ENCODE assay signal across 23 cellular contexts in the genomic region with DNA sequence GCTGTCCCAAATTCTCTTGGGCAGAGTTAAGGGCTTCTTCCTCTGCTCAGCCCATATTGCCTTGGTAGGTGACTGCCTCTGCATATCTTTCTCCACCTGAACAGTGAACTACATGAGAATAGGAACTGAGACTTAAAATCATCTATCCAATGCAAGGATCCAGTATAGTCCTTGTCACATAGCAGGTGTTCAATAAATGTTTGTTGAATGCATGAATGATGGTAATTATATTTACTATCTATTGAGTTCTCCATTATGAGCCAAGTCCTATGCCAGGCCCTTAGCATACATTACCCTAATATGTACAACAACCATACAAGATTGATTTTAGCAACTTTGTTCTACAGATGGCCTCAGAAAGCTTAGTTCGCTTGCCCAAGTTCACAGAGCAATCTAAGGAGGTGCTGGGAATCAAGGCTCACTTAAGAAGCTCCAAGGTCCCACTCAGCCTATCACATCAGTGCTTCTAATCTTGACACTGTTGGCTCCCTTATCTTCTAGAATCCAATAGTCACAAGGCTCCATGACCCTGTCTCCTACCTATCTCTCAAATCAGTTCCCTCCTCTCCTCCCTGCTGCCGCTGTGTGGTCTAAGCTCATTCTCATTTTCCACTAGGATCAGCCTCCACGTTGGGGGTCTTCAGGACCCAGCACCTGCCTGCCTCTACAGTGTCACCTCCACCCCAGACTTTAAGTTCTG. TPM values are rescaled to one million over a fixed set of nuclear protein-coding genes. Genes with fewer than 3 reads are reported as not detected.
"Had no signal": no experiment of that assay in that cellular context is flagged by ENCODE, and none has a peak within 500 bp of the region (broad histone marks: within the 10 kb centered on the region; RNA-seq: fewer than 3 reads in every experiment).

No MANE protein-coding gene starts in this region.

- H3K4me1 Mint-ChIP-seq: activated T-helper 17 cell treated with anti-CD3 and anti-CD28 coated beads, Interleukin-2, amount 50 U/mL, for 72 hours had no signal

- H3K27ac Mint-ChIP-seq: activated CD4-positive, alpha-beta memory T cell treated with anti-CD3 and anti-CD28 coated beads, Interleukin-2, amount 10 ng/mL, durations not matched to agents 7 days and 5 days; activated CD4-positive, alpha-beta T cell treated with anti-CD3 and anti-CD28 coated beads for 36 hours; activated naive CD4-positive, alpha-beta T cell treated with anti-CD3 and anti-CD28 coated beads for 36 hours; activated naive CD8-positive, alpha-beta T cell; activated T-helper 17 cell treated with anti-CD3 and anti-CD28 coated beads, Interleukin-2, amount 50 U/mL, for 72 hours; T-helper 1 cell treated with Interleukin-12 subunit alpha and Interleukin-12 subunit beta and Interleukin-4 antibody, amounts not matched to agents 30 μg/mL and 1 μg/mL, for 36 hours had no signal

- H2AFZ ChIP-seq: PC-9 had no signal

- H3K4me3 ChIP-seq: PC-9 had no signal

- H3K4me2 ChIP-seq: PC-9 had no signal

- H3K27ac ChIP-seq: PC-9, VCaP had no signal

- H3K27me3 Mint-ChIP-seq: activated CD4-positive, alpha-beta T cell treated with anti-CD3 and anti-CD28 coated beads for 36 hours; activated naive CD8-positive, alpha-beta T cell; activated T-helper 17 cell treated with anti-CD3 and anti-CD28 coated beads, Interleukin-2, amount 50 U/mL, for 72 hours had no signal

- DNase-seq: activated CD4-positive, alpha-beta memory T cell treated with anti-CD3 and anti-CD28 coated beads, Interleukin-2, amount 10 ng/mL, durations not matched to agents 7 days and 5 days; activated CD4-positive, alpha-beta T cell treated with anti-CD3 and anti-CD28 coated beads for 36 hours; activated CD4-positive, alpha-beta T cell treated with anti-CD3 and anti-CD28 coated beads, Interleukin-2, amount 50 U/mL, for 1 hour; activated CD4-positive, CD25-positive, alpha-beta regulatory T cell; activated gamma-delta T cell; activated naive CD4-positive, alpha-beta T cell treated with anti-CD3 and anti-CD28 coated beads for 36 hours; activated T-cell treated with anti-CD3 and anti-CD28 coated beads for 4 hours; activated T-cell treated with anti-CD3 and anti-CD28 coated beads, Interleukin-2, amount 50 U/mL, for 48 hours; Kasumi-1; NCI-H1105 treated with DMSO at 0.1 percent for 48 hours; NCI-H1436 treated with DMSO at 0.1 percent for 48 hours; NCI-H187; NCI-H2081; NCI-H446; NCI-H524; PC-9; SHP77 treated with DMSO at 0.1 percent for 48 hours; T1000 had no signal

- H3K9me3 Mint-ChIP-seq: activated CD4-positive, alpha-beta memory T cell treated with anti-CD3 and anti-CD28 coated beads, Interleukin-2, amount 10 ng/mL, durations not matched to agents 7 days and 5 days; activated naive CD4-positive, alpha-beta T cell treated with anti-CD3 and anti-CD28 coated beads for 36 hours; activated T-helper 17 cell treated with anti-CD3 and anti-CD28 coated beads, Interleukin-2, amount 50 U/mL, for 72 hours; T-helper 1 cell treated with Interleukin-12 subunit alpha and Interleukin-12 subunit beta and Interleukin-4 antibody, amounts not matched to agents 30 μg/mL and 1 μg/mL, for 36 hours had no signal

- ATAC-seq: activated CD4-positive, alpha-beta T cell treated with anti-CD3 and anti-CD28 coated beads for 36 hours; activated T-helper 17 cell treated with anti-CD3 and anti-CD28 coated beads, Interleukin-2, amount 50 U/mL, for 72 hours had no signal

- H3K36me3 Mint-ChIP-seq: activated naive CD8-positive, alpha-beta T cell had no signal

- H3K4me3 Mint-ChIP-seq: activated CD4-positive, alpha-beta memory T cell treated with anti-CD3 and anti-CD28 coated beads, Interleukin-2, amount 10 ng/mL, durations not matched to agents 7 days and 5 days; activated CD4-positive, alpha-beta T cell treated with anti-CD3 and anti-CD28 coated beads for 36 hours; activated naive CD4-positive, alpha-beta T cell treated with anti-CD3 and anti-CD28 coated beads for 36 hours; activated T-helper 17 cell treated with anti-CD3 and anti-CD28 coated beads, Interleukin-2, amount 50 U/mL, for 72 hours; T-helper 1 cell treated with Interleukin-12 subunit alpha and Interleukin-12 subunit beta and Interleukin-4 antibody, amounts not matched to agents 30 μg/mL and 1 μg/mL, for 36 hours had no signal

RNA-seq across cellular contexts. Expression of gene BLACAT1, which starts 46.4 kb away (rescaled TPM):
- total RNA-seq: cardiac septum had no signal
